ENCODE assay signal across 8 cellular contexts in genomic region chr1:181088079-181089016, GRCh38. TPM values are rescaled to one million over a fixed set of nuclear protein-coding genes. Genes with fewer than 3 reads are reported as not detected.
DNase-seq lines count a peak whose midpoint lies in the region; ATAC-seq and FAIRE-seq lines count a peak whose summit lies in the region.

TSS of gene IER5 (plus strand) at chr1:181088700. CDS start at chr1:181088903, 203 bp downstream.

- peak within 1 kb of the TSS; percentile 91 for H2AFZ ChIP-seq in neuronal stem cell (ENCODE audit: low read length)

- H3K36me3 ChIP-seq in SK-N-MC (ENCODE audit: insufficient read depth, low read length) (no peaks in the 10 kb centered on the region), neuronal stem cell (replicated peaks in 1 of 2; ENCODE audit: control insufficient read depth in 2 of 2, insufficient read depth in 2 of 2, low read length in 2 of 2) (peaks cover 0 to 16% of the 10 kb centered on the region in 2 donors)

- no peak within 1 kb of the TSS for H2BK120ac ChIP-seq in neuronal stem cell (ENCODE audit: low read depth, low read length)

- peak within 1 kb of the TSS; percentile 74 for H3K9ac ChIP-seq in SK-N-MC (ENCODE audit: insufficient read length)
- peak within 1 kb of the TSS; percentile 91 for H3K9ac ChIP-seq in neuronal stem cell (ENCODE audit: low read depth, low read length, poor library complexity)

- intact Hi-C loops in activated naive CD4-positive, alpha-beta T cell treated with anti-CD3 and anti-CD28 coated beads for 36 hours (cut with micrococcal nuclease): loop anchor here (1.0 to 2.0 kb wide), 6 partner anchors 26 to 458 kb away; partner anchors contain the start of gene STX6

- no peak for FAIRE-seq in frontal cortex (lab: Jason Lieb, UNC)

- peak within 1 kb of the TSS; percentile 94 for H3K14ac ChIP-seq in neuronal stem cell (ENCODE audit: low read length)

- H3K18ac ChIP-seq in neuronal stem cell (ENCODE audit: low read length): peak within 1 kb of the TSS; percentile 90

- peak within 1 kb of the TSS; percentile 99 for H3K4me3 Mint-ChIP-seq in activated naive CD4-positive, alpha-beta T cell treated with anti-CD3 and anti-CD28 coated beads for 36 hours

- no peaks in the 10 kb centered on the region for H3K9me3 ChIP-seq in SK-N-MC (ENCODE audit: low read depth, low read length)
- no peaks in the 10 kb centered on the region for H3K9me3 ChIP-seq in neuronal stem cell (replicated peaks in 1 of 2; ENCODE audit: control insufficient read depth in 2 of 2, insufficient read depth in 1 of 2, low read depth in 1 of 2, low read length in 2 of 2)

- peak within 1 kb of the TSS; percentile 77 for H3K4me2 ChIP-seq in neuronal stem cell (ENCODE audit: insufficient read depth, low read length, poor library complexity, severe bottlenecking)

- peaks cover 0 to 15% (median 2%) of the 10 kb centered on the region in 3 experiments for H3K27me3 ChIP-seq in neuronal stem cell (ENCODE audit: control insufficient read depth in 3 of 3, insufficient read depth in 3 of 3, low read depth in 1 of 3, low read length in 3 of 3)

- H3K4me1 Mint-ChIP-seq in activated naive CD4-positive, alpha-beta T cell treated with anti-CD3 and anti-CD28 coated beads for 36 hours (ENCODE audit: low read depth): peaks cover 44% of the 10 kb centered on the region

- no CpG with 5 or more reads among the region's 76 CpGs for WGBS in neuronal stem cell (ENCODE audit: extremely low coverage in 2 of 2, insufficient read length in 2 of 2, insufficient replicate concordance in 1 of 2), 2 donors

- peaks cover 38% of the 10 kb centered on the region for H3K36me3 Mint-ChIP-seq in activated naive CD4-positive, alpha-beta T cell treated with anti-CD3 and anti-CD28 coated beads for 36 hours (ENCODE audit: low read depth)

- H3K27ac Mint-ChIP-seq in activated naive CD4-positive, alpha-beta T cell treated with anti-CD3 and anti-CD28 coated beads for 36 hours: peak within 1 kb of the TSS; percentile 99

- H3K4me3 ChIP-seq in GM08714 (ENCODE audit: low read length): peak within 1 kb of the TSS; percentile 89
- H3K4me3 ChIP-seq in SK-N-MC: peak within 1 kb of the TSS; percentile 96
- peak within 1 kb of the TSS; percentile 67 to 87 for H3K4me3 ChIP-seq in neuronal stem cell (ENCODE audit: low read length in 2 of 2)

- peaks cover 0 to 8% of the 10 kb centered on the region in 2 donors for H3K4me1 ChIP-seq in neuronal stem cell (ENCODE audit: control insufficient read depth in 2 of 2, insufficient read depth in 1 of 2, low read depth in 1 of 2, low read length in 2 of 2)

- DNase-seq in NCI-H1048 (lab: John Stamatoyannopoulos, UW) (peak; percentile 99), SK-N-MC (ENCODE audit: low read depth, low spot score) (peak; percentile 58), frontal cortex (ENCODE audit: low spot score in 2 of 2) (peak; percentile 92 to 96), neuronal stem cell (ENCODE audit: low spot score) (peak; percentile 96), substantia nigra (lab: John Stamatoyannopoulos, UW) (peak; percentile 62 to 98 (median 93))
- DNase-seq in activated naive CD4-positive, alpha-beta T cell treated with anti-CD3 and anti-CD28 coated beads for 36 hours: peak; percentile 96

- H3K27me3 Mint-ChIP-seq in activated naive CD4-positive, alpha-beta T cell treated with anti-CD3 and anti-CD28 coated beads for 36 hours (ENCODE audit: low read depth): no peaks in the 10 kb centered on the region

- no peak within 1 kb of the TSS for H3K4ac ChIP-seq in neuronal stem cell (ENCODE audit: low read length)

- H2BK5ac ChIP-seq in neuronal stem cell (ENCODE audit: low read length): peak within 1 kb of the TSS; percentile 42

- ATAC-seq in HG02588 (IDR thresholded peaks at IDR 0.05; ENCODE audit: unreplicated experiment): peak; percentile 59

- peak within 1 kb of the TSS; percentile 73 for H4K91ac ChIP-seq in neuronal stem cell (ENCODE audit: low read depth, low read length, poor library complexity)

- H4K8ac ChIP-seq in neuronal stem cell (ENCODE audit: low read depth, low read length): no peak within 1 kb of the TSS

- CTCF ChIA-PET in activated naive CD4-positive, alpha-beta T cell treated with anti-CD3 and anti-CD28 coated beads for 36 hours (lab: Charles Lee): interaction anchor here (0.6 to 1.7 kb wide), 3 partner anchors 28 to 53 kb away, joined by 3 to 7 read pairs (median 6); no protein-coding TSS in a partner anchor

- H3K9me3 Mint-ChIP-seq in activated naive CD4-positive, alpha-beta T cell treated with anti-CD3 and anti-CD28 coated beads for 36 hours: no peaks in the 10 kb centered on the region

- no peak within 1 kb of the TSS for H3K27ac ChIP-seq in SK-N-MC
- H3K27ac ChIP-seq in neuronal stem cell (replicated peaks; ENCODE audit: low read length): no peak within 1 kb of the TSS
- H3K27ac ChIP-seq in substantia nigra (ENCODE audit: low read depth, low read length, poor library complexity, severe bottlenecking): peak within 1 kb of the TSS; percentile 54

- H2AK5ac ChIP-seq in neuronal stem cell (ENCODE audit: low read depth, low read length): peak within 1 kb of the TSS; percentile 82

- H3K23ac ChIP-seq in neuronal stem cell (ENCODE audit: low read depth, low read length, poor library complexity): peak within 1 kb of the TSS; percentile 97

- H3K79me1 ChIP-seq in neuronal stem cell (ENCODE audit: low read depth, low read length): peaks cover 10% of the 10 kb centered on the region

- H2BK15ac ChIP-seq in neuronal stem cell (ENCODE audit: low read length): peak within 1 kb of the TSS; percentile 20

- no peak within 1 kb of the TSS for H2BK12ac ChIP-seq in neuronal stem cell (ENCODE audit: low read length)

RNA-seq across cellular contexts. Expression of gene IER5, which starts in this region (rescaled TPM):
- total RNA-seq in activated naive CD4-positive, alpha-beta T cell treated with anti-CD3 and anti-CD28 coated beads for 36 hours: 10 to 100 TPM; 33.5 to 34.4 TPM
- 22.0 TPM for total RNA-seq in frontal cortex
- polyA plus RNA-seq in neuronal stem cell (2013, experiment 1 of 2): 11.5 TPM
- 11.4 TPM for polyA plus RNA-seq in neuronal stem cell (2013, experiment 2 of 2)
